20 cellular contexts compared by ENCODE assay signal in genomic region chr20:36310215-36310981, GRCh38.
"Had no signal": no experiment of that assay in that cellular context is flagged by ENCODE, and none has a peak within 500 bp of the region (broad histone marks: within the 10 kb centered on the region; RNA-seq: fewer than 3 reads in every experiment).

No MANE protein-coding gene starts in this region.

- H3K27ac ChIP-seq: gastroesophageal sphincter, heart right ventricle, prostate gland, thoracic aorta, upper lobe of left lung, WERI-Rb-1 had no signal

- H3K36me3 ChIP-seq: gastroesophageal sphincter, heart right ventricle, prostate gland, thoracic aorta, upper lobe of left lung, WERI-Rb-1 had no signal

- DNase-seq: activated CD4-positive, alpha-beta T cell treated with anti-CD3 and anti-CD28 coated beads for 1 hour; activated effector memory CD4-positive, alpha-beta T cell treated with Interleukin-2 at 50 U/mL for 16 hours; activated naive CD4-positive, alpha-beta T cell treated with anti-CD3 and anti-CD28 coated beads, Interleukin-2, amount 10 ng/mL, durations not matched to agents 7 days and 5 days; activated naive CD8-positive, alpha-beta T cell treated with anti-CD3 and anti-CD28 coated beads, Interleukin-2, amount 50 U/mL, for 24 hours; central memory CD4-positive, alpha-beta T cell; effector CD4-positive, alpha-beta T cell; heart right ventricle; kidney glomerular epithelial cell; mucosa of descending colon; naive B cell; small intestine; stimulated activated CD4-positive, alpha-beta T cell treated with anti-CD3 and anti-CD28 coated beads, Interleukin-4, amount 100 ng/mL, for 1 hour; stimulated activated naive B cell treated with anti-CD40 and anti-IgM and Interleukin-4, amounts not matched to agents 10 μg/mL and 1 μg/mL and 100 μg/mL, for 72 hours; SW 1271; T-helper 2 cell; upper lobe of left lung; WERI-Rb-1 had no signal

- H3K4me3 ChIP-seq: gastroesophageal sphincter, heart right ventricle, mucosa of descending colon, prostate gland, thoracic aorta, upper lobe of left lung had no signal

- FAIRE-seq: small intestine had no signal

- H3K9me3 ChIP-seq: gastroesophageal sphincter, heart right ventricle, mucosa of descending colon, prostate gland, thoracic aorta, upper lobe of left lung had no signal
